ENCODE assay signal across 18 cellular contexts in the genomic region with DNA sequence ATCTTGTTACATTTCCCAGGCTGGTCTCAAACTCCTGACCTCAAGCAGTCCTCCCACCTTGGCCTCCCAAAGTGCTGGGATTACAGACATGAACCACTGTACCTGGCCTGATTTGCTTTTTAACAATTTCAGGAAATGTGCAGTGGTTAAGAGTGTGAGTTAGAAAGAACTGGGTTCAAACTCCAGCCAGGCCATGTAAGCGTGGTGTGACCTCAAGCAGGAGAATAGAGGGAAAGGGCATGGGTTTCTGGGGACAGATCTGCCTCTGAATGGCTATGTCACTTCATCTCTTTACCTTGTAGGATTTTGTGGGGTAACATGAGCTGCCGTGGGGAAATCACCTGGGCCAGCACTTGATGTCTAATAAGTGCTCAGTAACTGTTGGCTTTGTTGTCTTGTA. TPM values are rescaled to one million over a fixed set of nuclear protein-coding genes. Genes with fewer than 3 reads are reported as not detected.
DNase-seq lines count a peak whose midpoint lies in the region; ATAC-seq, FAIRE-seq and TF ChIP-seq lines count a peak whose summit lies in the region.
"Had no signal": no experiment of that assay in that cellular context is flagged by ENCODE, and none has a peak within 500 bp of the region (broad histone marks: within the 10 kb centered on the region; RNA-seq: fewer than 3 reads in every experiment).

No MANE protein-coding gene starts in this region.

- TF ChIP-seq POLR2A in HepG2 (IDR thresholded peaks at IDR 0.05; ENCODE audit: insufficient read depth in 1 of 2, low read depth in 2 of 2, low read length in 2 of 2) = no peak

- H3K36me3 Mint-ChIP-seq in activated T-cell treated with anti-CD3 and anti-CD28 coated beads, Interleukin-2, amount 50 U/mL, for 24 hours (ENCODE audit: low read depth) = peaks cover 84% of the 10 kb centered on the region
- H3K36me3 Mint-ChIP-seq in activated T-cell treated with anti-CD3 and anti-CD28 coated beads, Interleukin-2, amount 50 U/mL, for 4 hours (ENCODE audit: insufficient read depth) = peaks cover 13% of the 10 kb centered on the region
- peaks cover 48% of the 10 kb centered on the region for H3K36me3 Mint-ChIP-seq in stimulated activated naive CD8-positive, alpha-beta T cell treated with anti-CD3 and anti-CD28 coated beads, Interleukin-15, Interleukin-2, amounts not matched to agents 100 ng/mL and 50 ng/mL, for 24 hours (ENCODE audit: low read depth)

- no peak for TF ChIP-seq CTCF in HepG2 (CRISPR knock-in tag; IDR thresholded peaks at IDR 0.05)

- TF ChIP-seq RAD21 in HepG2 (CRISPR knock-in tag; IDR thresholded peaks at IDR 0.05) = no peak

- DNase-seq in activated T-cell treated with anti-CD3 and anti-CD28 coated beads, Interleukin-2, amount 50 U/mL, for 24 hours = no peak
- no peak for DNase-seq in activated T-cell treated with anti-CD3 and anti-CD28 coated beads, Interleukin-2, amount 50 U/mL, for 4 hours
- DNase-seq in stimulated activated naive CD8-positive, alpha-beta T cell treated with anti-CD3 and anti-CD28 coated beads, Interleukin-15, Interleukin-2, amounts not matched to agents 100 U/mL and 50 U/mL, for 24 hours = no peak
- no peak for DNase-seq in HepG2 (ENCODE audit: low spot score)
- DNase-seq in hypothalamus (lab: John Stamatoyannopoulos, UW) = no peak
- no peak for DNase-seq in LoVo (ENCODE audit: low spot score)
- DNase-seq: IMR-90, Kasumi-1, NCI-H1417, NCI-H1930, NCI-H510A treated with DMSO at 0.1 percent for 48 hours had no signal

- CTCF ChIA-PET in HepG2 (lab: Yijun Ruan, JAX; ENCODE audit: low intra/inter-chr PET ratio, low total read pairs) = no interaction called here

- H3K4me1 ChIP-seq in HepG2 (ENCODE audit: insufficient read depth, low read length) = peaks cover 87% of the 10 kb centered on the region
- H3K4me1 ChIP-seq: A549, HAP-1 had no signal

- no TSS peak for BruUV-seq in HepG2 (replicated peaks; lab: Mats Ljungman, UMichigan)

- peaks cover 31 to 64% of the 10 kb centered on the region in 2 experiments for H3K36me3 ChIP-seq in HepG2 (replicated peaks in 1 of 2; ENCODE audit: control insufficient read depth in 1 of 2, insufficient read depth in 2 of 2, low read length in 2 of 2)

- no peak overlapping the region for H3K4me3 ChIP-seq in HepG2 (replicated peaks in 1 of 3; ENCODE audit: insufficient read depth in 1 of 3, low read depth in 2 of 3, low read length in 3 of 3)
- H3K4me3 ChIP-seq: A549, HAP-1 had no signal

- H3K9me3 ChIP-seq in HepG2 (ENCODE audit: low read length) = no peaks in the 10 kb centered on the region
- H3K9me3 ChIP-seq: A549, HAP-1 had no signal

- peak overlapping the region; percentile 64 for H3K4me2 ChIP-seq in HepG2 (ENCODE audit: low read depth, low read length)
- H3K4me2 ChIP-seq: A549 had no signal

- no peak overlapping the region for H3K4me3 Mint-ChIP-seq in activated T-cell treated with anti-CD3 and anti-CD28 coated beads, Interleukin-2, amount 50 U/mL, for 24 hours
- H3K4me3 Mint-ChIP-seq in activated T-cell treated with anti-CD3 and anti-CD28 coated beads, Interleukin-2, amount 50 U/mL, for 4 hours = no peak overlapping the region
- no peak overlapping the region for H3K4me3 Mint-ChIP-seq in stimulated activated naive CD8-positive, alpha-beta T cell treated with anti-CD3 and anti-CD28 coated beads, Interleukin-15, Interleukin-2, amounts not matched to agents 100 ng/mL and 50 ng/mL, for 24 hours

- POLR2A ChIA-PET in HepG2 (lab: Yijun Ruan, JAX) = interaction anchor here (1.5 to 4.1 kb wide), 4 partner anchors 8 to 15 kb away, joined by 7 to 43 read pairs (median 30); a partner anchor contains a TSS

- peaks cover 46% of the 10 kb centered on the region for H3K4me1 Mint-ChIP-seq in activated T-cell treated with anti-CD3 and anti-CD28 coated beads, Interleukin-2, amount 50 U/mL, for 24 hours (ENCODE audit: low read depth)
- H3K4me1 Mint-ChIP-seq in activated T-cell treated with anti-CD3 and anti-CD28 coated beads, Interleukin-2, amount 50 U/mL, for 4 hours (ENCODE audit: low read depth) = peaks cover 47% of the 10 kb centered on the region
- peaks cover 35% of the 10 kb centered on the region for H3K4me1 Mint-ChIP-seq in stimulated activated naive CD8-positive, alpha-beta T cell treated with anti-CD3 and anti-CD28 coated beads, Interleukin-15, Interleukin-2, amounts not matched to agents 100 ng/mL and 50 ng/mL, for 24 hours (ENCODE audit: low read depth)

- FAIRE-seq in HepG2 (lab: Jason Lieb, UNC) = no peak
- FAIRE-seq: A549, GM12891, RCC 7860 had no signal

- H3K27me3 ChIP-seq in HepG2 (ENCODE audit: control insufficient read depth in 1 of 2, insufficient read depth in 2 of 2, low read length in 2 of 2) = no peaks in the 10 kb centered on the region

- H3K27ac Mint-ChIP-seq in activated T-cell treated with anti-CD3 and anti-CD28 coated beads, Interleukin-2, amount 50 U/mL, for 24 hours = peak overlapping the region; percentile 34
- peak overlapping the region; percentile 22 for H3K27ac Mint-ChIP-seq in stimulated activated naive CD8-positive, alpha-beta T cell treated with anti-CD3 and anti-CD28 coated beads, Interleukin-15, Interleukin-2, amounts not matched to agents 100 ng/mL and 50 ng/mL, for 24 hours

- intact Hi-C loops in HepG2 (cut with micrococcal nuclease; ENCODE audit: unreplicated experiment) = loop anchor here (2.0 kb wide), 1 partner anchor 14 kb away; no protein-coding TSS in a partner anchor

- ATAC-seq in activated T-cell treated with anti-CD3 and anti-CD28 coated beads, Interleukin-2, amount 50 U/mL, for 4 hours = no peak
- no peak for ATAC-seq in stimulated activated naive CD8-positive, alpha-beta T cell treated with anti-CD3 and anti-CD28 coated beads, Interleukin-15, Interleukin-2, amounts not matched to agents 100 U/mL and 50 U/mL, for 24 hours
- peak; percentile 25 for ATAC-seq in HepG2
- ATAC-seq in HG02588 (IDR thresholded peaks at IDR 0.05; ENCODE audit: unreplicated experiment) = no peak
- ATAC-seq: A549 had no signal

- H2AFZ ChIP-seq in HepG2 (ENCODE audit: low read length) = no peak overlapping the region

- H3K9ac ChIP-seq in HepG2 (ENCODE audit: insufficient read depth, low read depth, low read length) = peak overlapping the region; percentile 19

- H4K20me1 ChIP-seq in HepG2 (ENCODE audit: insufficient read depth, low read length) = peaks cover 17% of the 10 kb centered on the region; the same call in 1 of the 2 replicates

- H3K9me3 Mint-ChIP-seq in activated T-cell treated with anti-CD3 and anti-CD28 coated beads, Interleukin-2, amount 50 U/mL, for 24 hours = no peaks in the 10 kb centered on the region
- no peaks in the 10 kb centered on the region for H3K9me3 Mint-ChIP-seq in activated T-cell treated with anti-CD3 and anti-CD28 coated beads, Interleukin-2, amount 50 U/mL, for 4 hours
- no peaks in the 10 kb centered on the region for H3K9me3 Mint-ChIP-seq in stimulated activated naive CD8-positive, alpha-beta T cell treated with anti-CD3 and anti-CD28 coated beads, Interleukin-15, Interleukin-2, amounts not matched to agents 100 ng/mL and 50 ng/mL, for 24 hours

- in situ Hi-C loops in HepG2 (cut with HindIII; ENCODE audit: extremely low pct_ligation_motif_present, low pct_unique_long_range_greater_than_20kb) = no loop called here

- H3K27me3 Mint-ChIP-seq in activated T-cell treated with anti-CD3 and anti-CD28 coated beads, Interleukin-2, amount 50 U/mL, for 24 hours = no peaks in the 10 kb centered on the region
- no peaks in the 10 kb centered on the region for H3K27me3 Mint-ChIP-seq in activated T-cell treated with anti-CD3 and anti-CD28 coated beads, Interleukin-2, amount 50 U/mL, for 4 hours (ENCODE audit: low read depth)
- no peaks in the 10 kb centered on the region for H3K27me3 Mint-ChIP-seq in stimulated activated naive CD8-positive, alpha-beta T cell treated with anti-CD3 and anti-CD28 coated beads, Interleukin-15, Interleukin-2, amounts not matched to agents 100 ng/mL and 50 ng/mL, for 24 hours

- H3K27ac ChIP-seq in HepG2 (ENCODE audit: extremely low read length, insufficient read depth, low read length) = peak overlapping the region; percentile 74
- H3K27ac ChIP-seq: A549, C4-2B had no signal

- no peak for TF ChIP-seq EP300 in HepG2 (IDR thresholded peaks at IDR 0.05; ENCODE audit: low read depth in 2 of 2, low read length in 2 of 2)
- no peak for TF ChIP-seq EP300 in HepG2 (CRISPR knock-in tag; IDR thresholded peaks at IDR 0.05; ENCODE audit: borderline replicate concordance)

- H3K79me2 ChIP-seq in HepG2 (ENCODE audit: insufficient read depth, low read length) = peaks cover 77% of the 10 kb centered on the region

- WGBS in HepG2 (ENCODE audit: low lambda C conversion rate) = 76% methylated on average over 2 of the region's 2 CpGs

RNA-seq across cellular contexts. Expression of a gene that starts 9.3 kb away (rescaled TPM):
- total RNA-seq in activated T-cell treated with anti-CD3 and anti-CD28 coated beads, Interleukin-2, amount 50 U/mL, for 4 hours = 100 to 1,000 TPM; 182 to 212 (median 210) TPM
- total RNA-seq in HepG2 (2016; rRNA removed; fragmentation: Illumina TruSeq; extraction: Trizol) = 209 and 287 TPM in 2 replicates
- total RNA-seq in HepG2 (2016; cell fraction: cytosol; rRNA removed; fragmentation: Illumina TruSeq; extraction: Trizol; ENCODE audit: low read depth) = 29.0 and 31.7 TPM in 2 replicates
- total RNA-seq in HepG2 (2016; cell fraction: insoluble cytoplasmic fraction; rRNA removed; fragmentation: Illumina TruSeq; extraction: Trizol) = 214 and 298 TPM in 2 replicates
- 35.4 and 36.1 TPM in 2 replicates for total RNA-seq in HepG2 (2016; cell fraction: membrane; rRNA removed; fragmentation: Illumina TruSeq; extraction: Trizol)
- 83.7 and 87.5 TPM in 2 replicates for total RNA-seq in HepG2 (2016; cell fraction: nucleus; rRNA removed; fragmentation: Illumina TruSeq; extraction: Trizol)
- polyA plus RNA-seq in HepG2 (2011; rRNA removed) = 107 and 110 TPM in 2 replicates
- polyA plus RNA-seq in HepG2 (2011; cell fraction: cytosol; rRNA removed) = 278 and 291 TPM in 2 replicates
- polyA plus RNA-seq in HepG2 (2011; cell fraction: nucleus; rRNA removed) = 55.5 and 61.4 TPM in 2 replicates
- 178 and 251 TPM in 2 replicates for polyA plus RNA-seq in HepG2 (2012)
- polyA plus RNA-seq in HepG2 (2016; cell fraction: cytosol; fragmentation: Illumina TruSeq; extraction: Trizol; ENCODE audit: low read depth) = 35.3 and 40.6 TPM in 2 replicates
- polyA plus RNA-seq in HepG2 (2016; cell fraction: insoluble cytoplasmic fraction; fragmentation: Illumina TruSeq; extraction: Trizol; ENCODE audit: low read depth) = 420 and 438 TPM in 2 replicates
- polyA plus RNA-seq in HepG2 (2016; cell fraction: membrane; fragmentation: Illumina TruSeq; extraction: Trizol; ENCODE audit: low read depth) = 35.8 and 37.4 TPM in 2 replicates
- 132 and 146 TPM in 2 replicates for polyA plus RNA-seq in HepG2 (2016; cell fraction: nucleus; fragmentation: Illumina TruSeq; extraction: Trizol; ENCODE audit: insufficient read depth, low read depth)
- 134 and 369 TPM in 2 replicates for polyA minus RNA-seq in HepG2 (2011; rRNA and poly(A)+ RNA removed; ENCODE audit: low replicate concordance)
- polyA minus RNA-seq in HepG2 (2011; cell fraction: cytosol; rRNA and poly(A)+ RNA removed) = 72.3 and 74.0 TPM in 2 replicates
- 83.2 and 93.4 TPM in 2 replicates for polyA minus RNA-seq in HepG2 (2011; cell fraction: nucleus; rRNA and poly(A)+ RNA removed)

RNA-seq across cellular contexts. Expression of a gene that starts 10.1 kb away (rescaled TPM):
- total RNA-seq in activated T-cell treated with anti-CD3 and anti-CD28 coated beads, Interleukin-2, amount 50 U/mL, for 4 hours = 100 to 1,000 TPM in 1 of 3 donors, 10 to 100 TPM in 2; 85.9 to 105 (median 92.2) TPM
- 125 and 128 TPM in 2 replicates for total RNA-seq in HepG2 (2016; rRNA removed; fragmentation: Illumina TruSeq; extraction: Trizol)
- total RNA-seq in HepG2 (2016; cell fraction: cytosol; rRNA removed; fragmentation: Illumina TruSeq; extraction: Trizol; ENCODE audit: low read depth) = 57.0 and 62.1 TPM in 2 replicates
- total RNA-seq in HepG2 (2016; cell fraction: insoluble cytoplasmic fraction; rRNA removed; fragmentation: Illumina TruSeq; extraction: Trizol) = 114 and 129 TPM in 2 replicates
- 156 and 159 TPM in 2 replicates for total RNA-seq in HepG2 (2016; cell fraction: membrane; rRNA removed; fragmentation: Illumina TruSeq; extraction: Trizol)
- 69.6 and 73.3 TPM in 2 replicates for total RNA-seq in HepG2 (2016; cell fraction: nucleus; rRNA removed; fragmentation: Illumina TruSeq; extraction: Trizol)
- 245 and 282 TPM in 2 replicates for polyA plus RNA-seq in HepG2 (2011; rRNA removed)
- polyA plus RNA-seq in HepG2 (2011; cell fraction: cytosol; rRNA removed) = 177 and 210 TPM in 2 replicates
- 217 and 220 TPM in 2 replicates for polyA plus RNA-seq in HepG2 (2011; cell fraction: nucleus; rRNA removed)
- polyA plus RNA-seq in HepG2 (2012) = 123 and 145 TPM in 2 replicates
- 33.4 and 34.1 TPM in 2 replicates for polyA plus RNA-seq in HepG2 (2016; cell fraction: cytosol; fragmentation: Illumina TruSeq; extraction: Trizol; ENCODE audit: low read depth)
- polyA plus RNA-seq in HepG2 (2016; cell fraction: insoluble cytoplasmic fraction; fragmentation: Illumina TruSeq; extraction: Trizol; ENCODE audit: low read depth) = 101 and 109 TPM in 2 replicates
- polyA plus RNA-seq in HepG2 (2016; cell fraction: membrane; fragmentation: Illumina TruSeq; extraction: Trizol; ENCODE audit: low read depth) = 91.3 and 96.0 TPM in 2 replicates
- 119 and 131 TPM in 2 replicates for polyA plus RNA-seq in HepG2 (2016; cell fraction: nucleus; fragmentation: Illumina TruSeq; extraction: Trizol; ENCODE audit: insufficient read depth, low read depth)
- 194 and 636 TPM in 2 replicates for polyA minus RNA-seq in HepG2 (2011; rRNA and poly(A)+ RNA removed; ENCODE audit: low replicate concordance)
- 178 and 203 TPM in 2 replicates for polyA minus RNA-seq in HepG2 (2011; cell fraction: cytosol; rRNA and poly(A)+ RNA removed)
- polyA minus RNA-seq in HepG2 (2011; cell fraction: nucleus; rRNA and poly(A)+ RNA removed) = 53.7 and 80.4 TPM in 2 replicates

RNA-seq across cellular contexts. Expression of a gene that starts 27.8 kb away (rescaled TPM):
- total RNA-seq in activated T-cell treated with anti-CD3 and anti-CD28 coated beads, Interleukin-2, amount 50 U/mL, for 4 hours = under 1 TPM; 0.54 to 0.92 (median 0.56) TPM
- total RNA-seq in HepG2 (2016; rRNA removed; fragmentation: Illumina TruSeq; extraction: Trizol) = 5.7 and 11.8 TPM in 2 replicates
- total RNA-seq in HepG2 (2016; cell fraction: cytosol; rRNA removed; fragmentation: Illumina TruSeq; extraction: Trizol; ENCODE audit: low read depth) = 14.2 and 14.4 TPM in 2 replicates
- total RNA-seq in HepG2 (2016; cell fraction: insoluble cytoplasmic fraction; rRNA removed; fragmentation: Illumina TruSeq; extraction: Trizol) = 5.6 and 12.5 TPM in 2 replicates
- 14.8 and 16.4 TPM in 2 replicates for total RNA-seq in HepG2 (2016; cell fraction: membrane; rRNA removed; fragmentation: Illumina TruSeq; extraction: Trizol)
- 10.7 and 13.7 TPM in 2 replicates for total RNA-seq in HepG2 (2016; cell fraction: nucleus; rRNA removed; fragmentation: Illumina TruSeq; extraction: Trizol)
- polyA plus RNA-seq in HepG2 (2011; rRNA removed) = 34.8 and 48.8 TPM in 2 replicates
- polyA plus RNA-seq in HepG2 (2011; cell fraction: cytosol; rRNA removed) = 18.6 and 35.0 TPM in 2 replicates
- polyA plus RNA-seq in HepG2 (2011; cell fraction: nucleus; rRNA removed) = 225 and 265 TPM in 2 replicates
- 19.0 and 24.1 TPM in 2 replicates for polyA plus RNA-seq in HepG2 (2012)
- polyA plus RNA-seq in HepG2 (2016; cell fraction: cytosol; fragmentation: Illumina TruSeq; extraction: Trizol; ENCODE audit: low read depth) = 15.3 and 17.1 TPM in 2 replicates
- 8.8 and 9.2 TPM in 2 replicates for polyA plus RNA-seq in HepG2 (2016; cell fraction: insoluble cytoplasmic fraction; fragmentation: Illumina TruSeq; extraction: Trizol; ENCODE audit: low read depth)
- 17.8 and 17.9 TPM in 2 replicates for polyA plus RNA-seq in HepG2 (2016; cell fraction: membrane; fragmentation: Illumina TruSeq; extraction: Trizol; ENCODE audit: low read depth)
- polyA plus RNA-seq in HepG2 (2016; cell fraction: nucleus; fragmentation: Illumina TruSeq; extraction: Trizol; ENCODE audit: insufficient read depth, low read depth) = 32.8 and 35.7 TPM in 2 replicates
- polyA minus RNA-seq in HepG2 (2011; rRNA and poly(A)+ RNA removed; ENCODE audit: low replicate concordance) = 24.5 TPM in 1 of 2 replicates, not detected in the other
- polyA minus RNA-seq in HepG2 (2011; cell fraction: cytosol; rRNA and poly(A)+ RNA removed) = 5.7 and 8.9 TPM in 2 replicates
- polyA minus RNA-seq in HepG2 (2011; cell fraction: nucleus; rRNA and poly(A)+ RNA removed) = 13.3 and 13.4 TPM in 2 replicates

RNA-seq across cellular contexts. Expression of a gene that starts 37.9 kb away (rescaled TPM):
- 10 to 100 TPM; 23.6 to 48.6 (median 27.2) TPM for total RNA-seq in activated T-cell treated with anti-CD3 and anti-CD28 coated beads, Interleukin-2, amount 50 U/mL, for 4 hours
- 11.6 and 29.9 TPM in 2 replicates for total RNA-seq in HepG2 (2016; rRNA removed; fragmentation: Illumina TruSeq; extraction: Trizol)
- total RNA-seq in HepG2 (2016; cell fraction: cytosol; rRNA removed; fragmentation: Illumina TruSeq; extraction: Trizol; ENCODE audit: low read depth) = 6.9 and 7.0 TPM in 2 replicates
- total RNA-seq in HepG2 (2016; cell fraction: insoluble cytoplasmic fraction; rRNA removed; fragmentation: Illumina TruSeq; extraction: Trizol) = 14.5 and 27.5 TPM in 2 replicates
- total RNA-seq in HepG2 (2016; cell fraction: membrane; rRNA removed; fragmentation: Illumina TruSeq; extraction: Trizol) = 8.2 and 14.5 TPM in 2 replicates
- 30.4 and 31.0 TPM in 2 replicates for total RNA-seq in HepG2 (2016; cell fraction: nucleus; rRNA removed; fragmentation: Illumina TruSeq; extraction: Trizol)
- polyA plus RNA-seq in HepG2 (2011; rRNA removed) = 103 and 150 TPM in 2 replicates
- 81.5 and 120 TPM in 2 replicates for polyA plus RNA-seq in HepG2 (2011; cell fraction: cytosol; rRNA removed)
- 371 and 443 TPM in 2 replicates for polyA plus RNA-seq in HepG2 (2011; cell fraction: nucleus; rRNA removed)
- polyA plus RNA-seq in HepG2 (2012) = 45.9 and 52.6 TPM in 2 replicates
- polyA plus RNA-seq in HepG2 (2016; cell fraction: cytosol; fragmentation: Illumina TruSeq; extraction: Trizol; ENCODE audit: low read depth) = 8.9 and 10.2 TPM in 2 replicates
- 15.2 and 17.2 TPM in 2 replicates for polyA plus RNA-seq in HepG2 (2016; cell fraction: insoluble cytoplasmic fraction; fragmentation: Illumina TruSeq; extraction: Trizol; ENCODE audit: low read depth)
- polyA plus RNA-seq in HepG2 (2016; cell fraction: membrane; fragmentation: Illumina TruSeq; extraction: Trizol; ENCODE audit: low read depth) = 11.3 and 13.6 TPM in 2 replicates
- 74.0 and 82.3 TPM in 2 replicates for polyA plus RNA-seq in HepG2 (2016; cell fraction: nucleus; fragmentation: Illumina TruSeq; extraction: Trizol; ENCODE audit: insufficient read depth, low read depth)
- polyA minus RNA-seq in HepG2 (2011; rRNA and poly(A)+ RNA removed; ENCODE audit: low replicate concordance) = 7.2 and 119 TPM in 2 replicates
- 46.0 and 49.6 TPM in 2 replicates for polyA minus RNA-seq in HepG2 (2011; cell fraction: cytosol; rRNA and poly(A)+ RNA removed)
- 35.4 and 41.2 TPM in 2 replicates for polyA minus RNA-seq in HepG2 (2011; cell fraction: nucleus; rRNA and poly(A)+ RNA removed)
